Comparison of ENCODE assay signal across 1 cellular context in the genomic region with DNA sequence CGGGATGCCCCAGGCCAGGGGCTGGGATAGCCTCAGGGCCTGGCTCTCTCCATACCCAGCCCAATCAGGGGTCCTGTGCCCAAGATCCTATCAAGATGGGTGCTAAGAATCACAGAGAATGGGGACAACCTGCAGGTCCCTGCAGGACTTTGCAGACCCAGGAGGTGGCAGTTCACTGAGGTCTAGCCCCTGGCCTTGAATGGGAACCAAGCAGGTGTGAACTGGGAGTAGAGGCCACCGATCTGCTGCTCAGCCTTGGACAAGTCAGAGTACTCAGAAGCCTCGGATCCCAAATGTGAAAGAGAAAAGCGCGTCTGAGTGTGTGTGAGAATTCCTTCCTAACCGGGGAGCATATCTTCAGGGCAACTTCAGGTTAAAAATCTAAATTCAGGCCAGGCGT.
TF ChIP-seq lines count a peak whose summit lies in the region.

No MANE protein-coding gene starts in this region.

TF ChIP-seq in HepG2, 621 proteins besides CTCF, POLR2A, EP300 and RAD21 (continued from another document):
- TF ChIP-seq, protein P1, sequence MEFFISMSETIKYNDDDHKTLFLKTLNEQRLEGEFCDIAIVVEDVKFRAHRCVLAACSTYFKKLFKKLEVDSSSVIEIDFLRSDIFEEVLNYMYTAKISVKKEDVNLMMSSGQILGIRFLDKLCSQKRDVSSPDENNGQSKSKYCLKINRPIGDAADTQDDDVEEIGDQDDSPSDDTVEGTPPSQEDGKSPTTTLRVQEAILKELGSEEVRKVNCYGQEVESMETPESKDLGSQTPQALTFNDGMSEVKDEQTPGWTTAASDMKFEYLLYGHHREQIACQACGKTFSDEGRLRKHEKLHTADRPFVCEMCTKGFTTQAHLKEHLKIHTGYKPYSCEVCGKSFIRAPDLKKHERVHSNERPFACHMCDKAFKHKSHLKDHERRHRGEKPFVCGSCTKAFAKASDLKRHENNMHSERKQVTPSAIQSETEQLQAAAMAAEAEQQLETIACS (CRISPR knock-in tag; IDR thresholded peaks at IDR 0.05) = no peak
